19 cellular contexts compared by ENCODE assay signal in the genomic region with DNA sequence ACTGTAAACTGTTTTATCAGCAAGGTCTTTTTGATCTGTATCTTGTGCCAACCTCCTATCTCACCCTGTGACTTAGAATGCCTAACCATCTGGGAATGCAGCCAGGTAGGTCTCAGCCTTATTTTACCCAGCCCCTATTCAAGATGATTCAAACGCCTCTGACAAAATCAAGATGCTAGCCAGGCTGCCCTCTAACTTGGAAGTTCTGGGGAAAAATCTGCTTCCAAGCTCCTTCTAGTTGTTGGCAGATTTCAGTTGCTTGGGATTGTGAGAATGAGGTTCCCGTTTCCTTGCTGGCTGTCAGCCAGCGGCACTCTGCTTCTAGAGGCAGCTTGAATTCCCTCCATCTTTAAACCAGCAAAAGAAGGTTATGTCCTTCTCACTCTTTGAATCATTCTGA. TPM values are rescaled to one million over a fixed set of nuclear protein-coding genes. Genes with fewer than 3 reads are reported as not detected.
DNase-seq lines count a peak whose midpoint lies in the region; ATAC-seq and TF ChIP-seq lines count a peak whose summit lies in the region.
"Had no signal": no experiment of that assay in that cellular context is flagged by ENCODE, and none has a peak within 500 bp of the region (broad histone marks: within the 10 kb centered on the region; RNA-seq: fewer than 3 reads in every experiment).

No MANE protein-coding gene starts in this region.

- no peaks in the 10 kb centered on the region for H3K9me3 ChIP-seq in heart right ventricle
- H3K9me3 ChIP-seq: thoracic aorta had no signal

- no peak for TF ChIP-seq CTCF in heart right ventricle (IDR thresholded peaks at IDR 0.05)

- 27 to 31% methylated on average over 2 to 3 of the region's 3 CpGs for WGBS in heart right ventricle, 2 donors

- peaks cover 0 to 34% (median 0%) of the 10 kb centered on the region in 7 donors for H3K27me3 ChIP-seq in heart right ventricle

- peak; percentile 12 for DNase-seq in NCI-H1105 treated with DMSO at 0.1 percent for 48 hours (lab: John Stamatoyannopoulos, UW)
- DNase-seq in NCI-H1105 (lab: John Stamatoyannopoulos, UW), result no peak
- DNase-seq in amygdala (lab: John Stamatoyannopoulos, UW), result peak in 30 of 56 donors; percentile 0 to 30 (median 2)
- peak; percentile 6 to 40 for DNase-seq in heart right ventricle
- DNase-seq in smooth muscle cell of the brain vasculature (ENCODE audit: low read depth, low spot score), result peak; percentile 4
- no peak for DNase-seq in cerebellar nuclear complex (lab: John Stamatoyannopoulos, UW)
- no peak for DNase-seq in KG1 (lab: John Stamatoyannopoulos, UW)
- no peak for DNase-seq in NCI-H187 treated with DMSO at 0.1 percent for 48 hours (lab: John Stamatoyannopoulos, UW)
- DNase-seq: 8988T; activated CD4-positive, alpha-beta T cell treated with anti-CD3 and anti-CD28 coated beads, Interleukin-2, amount 50 U/mL, for 1 hour; activated T-cell treated with anti-CD3 and anti-CD28 coated beads, Interleukin-2, amount 50 U/mL, for 72 hours; CD8-positive, alpha-beta T cell; HFFc6; NCI-H510A; RPMI8226; stimulated activated CD4-positive, alpha-beta T cell treated with anti-CD3 and anti-CD28 coated beads, Interleukin-12 subunit alpha, Interleukin-12 subunit beta, amount 100 ng/mL, for 4 hours; T-helper 9 cell had no signal

- intact Hi-C loops in heart right ventricle (cut with DNase I), result loop anchor here in 2 of 10 donors (10.0 kb wide), 2 partner anchors 351 to 361 kb away; no protein-coding TSS in a partner anchor

- H3K4me1 ChIP-seq in heart right ventricle, result no peaks in the 10 kb centered on the region

- H3K27ac ChIP-seq in heart right ventricle, result peak overlapping the region in 1 of 10 donors; percentile 6

- H3K4me3 ChIP-seq in heart right ventricle, result no peak overlapping the region
- H3K4me3 ChIP-seq: lung, thoracic aorta had no signal

- H3K36me3 ChIP-seq in heart right ventricle, result no peaks in the 10 kb centered on the region
- H3K36me3 ChIP-seq: thoracic aorta had no signal

- ATAC-seq in heart right ventricle, result no peak
- ATAC-seq: activated T-cell treated with anti-CD3 and anti-CD28 coated beads, Interleukin-2, amount 50 U/mL, for 72 hours; CD8-positive, alpha-beta T cell had no signal

RNA-seq across cellular contexts. Expression of a gene that starts 34.7 kb away (rescaled TPM):
- not detected for total RNA-seq in heart right ventricle
- polyA plus RNA-seq in heart right ventricle, result not detected
- total RNA-seq: activated T-cell treated with anti-CD3 and anti-CD28 coated beads, Interleukin-2, amount 50 U/mL, for 72 hours; CD8-positive, alpha-beta T cell; HFFc6; lung; thoracic aorta had no signal
- polyA plus RNA-seq: lung had no signal

Comparison
In these comparisons a context has a peak if more than half of its experiments do, and no peak if none do; other contexts are left out.
1. DNase-seq: peak in NCI-H1105 treated with DMSO at 0.1 percent for 48 hours (single experiment), amygdala (30 of 56), heart right ventricle (2 of 2) and smooth muscle cell of the brain vasculature (single experiment); none in NCI-H1105 (single experiment), cerebellar nuclear complex (0 of 2), KG1 (single experiment) and NCI-H187 treated with DMSO at 0.1 percent for 48 hours (single experiment).